ENCODE assay signal across 8 cellular contexts in the genomic region with DNA sequence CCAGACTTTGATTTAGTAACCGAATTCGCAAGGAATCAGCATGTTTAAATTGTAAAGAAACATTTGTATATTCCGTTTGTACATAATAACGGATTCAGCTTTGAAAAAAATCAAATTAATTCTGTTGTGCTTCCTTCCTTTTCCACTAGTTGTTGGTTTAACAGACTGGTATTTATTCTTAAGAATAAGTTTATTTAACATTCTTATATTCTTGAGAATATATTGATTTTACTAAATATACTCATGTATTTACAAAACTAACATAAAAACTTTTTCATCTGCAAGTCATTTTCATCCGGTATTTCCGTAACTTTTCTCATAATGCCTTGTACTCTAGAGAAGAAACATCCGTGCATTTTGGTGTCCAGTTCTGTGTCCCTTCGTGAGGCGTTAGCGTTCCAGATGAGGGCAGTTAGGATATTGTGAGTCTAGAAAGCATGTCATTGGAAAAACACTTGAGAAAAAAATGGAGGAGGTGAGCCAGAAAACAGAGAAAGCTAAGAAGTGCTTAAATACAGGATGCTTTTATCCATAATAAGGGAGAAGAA. TPM values are rescaled to one million over a fixed set of nuclear protein-coding genes. Genes with fewer than 3 reads are reported as not detected.
DNase-seq lines count a peak whose midpoint lies in the region; ATAC-seq and TF ChIP-seq lines count a peak whose summit lies in the region.

No MANE protein-coding gene starts in this region.

- TF ChIP-seq CTCF in WERI-Rb-1 (IDR thresholded peaks at IDR 0.05; ENCODE audit: low read depth, low read length) (no peak), glutamatergic neuron (IDR thresholded peaks at IDR 0.05; ENCODE audit: partially characterized antibody, unreplicated experiment) (peak; percentile 21)

- H3K27ac ChIP-seq in WERI-Rb-1 (peak overlapping the region; percentile 92), skin epidermis (peak overlapping the region in 15 of 21 experiments; percentile 10 to 96 (median 90))

- no peak for ATAC-seq in GM18519 (IDR thresholded peaks at IDR 0.05; ENCODE audit: low FRiP score, unreplicated experiment)
- ATAC-seq in GM19452 (IDR thresholded peaks at IDR 0.05; ENCODE audit: unreplicated experiment), result no peak
- no peak for ATAC-seq in GM18861 (IDR thresholded peaks at IDR 0.05; ENCODE audit: unreplicated experiment)

- H3K27me3 ChIP-seq in WERI-Rb-1 (ENCODE audit: insufficient read depth, low read depth, severe bottlenecking), result no peaks in the 10 kb centered on the region

- peaks cover 32% of the 10 kb centered on the region for H3K4me1 Mint-ChIP-seq in T-helper 1 cell treated with Interleukin-12 subunit alpha and Interleukin-12 subunit beta and Interleukin-4 antibody, amounts not matched to agents 30 μg/mL and 1 μg/mL, for 36 hours (ENCODE audit: low read depth)
- H3K4me1 Mint-ChIP-seq in glutamatergic neuron (ENCODE audit: low read depth, unreplicated experiment), result peaks cover 30% of the 10 kb centered on the region

- H3K9me3 ChIP-seq in WERI-Rb-1 (ENCODE audit: severe bottlenecking), result no peaks in the 10 kb centered on the region

- H3K4me3 Mint-ChIP-seq in T-helper 1 cell treated with Interleukin-12 subunit alpha and Interleukin-12 subunit beta and Interleukin-4 antibody, amounts not matched to agents 30 μg/mL and 1 μg/mL, for 36 hours, result peak overlapping the region; percentile 87
- H3K4me3 Mint-ChIP-seq in glutamatergic neuron (ENCODE audit: unreplicated experiment), result peak overlapping the region; percentile 95

- H3K36me3 ChIP-seq in WERI-Rb-1, result peaks cover 41% of the 10 kb centered on the region

- peak overlapping the region; percentile 87 for H3K27ac Mint-ChIP-seq in T-helper 1 cell treated with Interleukin-12 subunit alpha and Interleukin-12 subunit beta and Interleukin-4 antibody, amounts not matched to agents 30 μg/mL and 1 μg/mL, for 36 hours
- H3K27ac Mint-ChIP-seq in glutamatergic neuron (ENCODE audit: unreplicated experiment), result peak overlapping the region; percentile 94

- DNase-seq in T-helper 1 cell (no peak), WERI-Rb-1 (no peak), glutamatergic neuron (no peak)

- H3K4me3 ChIP-seq in WERI-Rb-1 (ENCODE audit: low read depth, low read length) (peak overlapping the region; percentile 82), skin epidermis (peak overlapping the region; percentile 61 to 90 (median 82))

- peaks cover 21% of the 10 kb centered on the region for H3K36me3 Mint-ChIP-seq in T-helper 1 cell treated with Interleukin-12 subunit alpha and Interleukin-12 subunit beta and Interleukin-4 antibody, amounts not matched to agents 30 μg/mL and 1 μg/mL, for 36 hours (ENCODE audit: low read depth)
- H3K36me3 Mint-ChIP-seq in glutamatergic neuron (ENCODE audit: unreplicated experiment), result no peaks in the 10 kb centered on the region

- no peaks in the 10 kb centered on the region for H3K27me3 Mint-ChIP-seq in T-helper 1 cell treated with Interleukin-12 subunit alpha and Interleukin-12 subunit beta and Interleukin-4 antibody, amounts not matched to agents 30 μg/mL and 1 μg/mL, for 36 hours (ENCODE audit: low read depth)
- peaks cover 10% of the 10 kb centered on the region for H3K27me3 Mint-ChIP-seq in glutamatergic neuron (ENCODE audit: unreplicated experiment)

- H3K9me3 Mint-ChIP-seq in T-helper 1 cell treated with Interleukin-12 subunit alpha and Interleukin-12 subunit beta and Interleukin-4 antibody, amounts not matched to agents 30 μg/mL and 1 μg/mL, for 36 hours, result no peaks in the 10 kb centered on the region
- peaks cover 13% of the 10 kb centered on the region for H3K9me3 Mint-ChIP-seq in glutamatergic neuron (ENCODE audit: unreplicated experiment)

RNA-seq across cellular contexts. Expression of gene WRNIP1, which starts 1.6 kb away (rescaled TPM):
- total RNA-seq in glutamatergic neuron (ENCODE audit: unreplicated experiment), result 46.5 TPM

RNA-seq across cellular contexts. Expression of gene MYLK4, which starts 16.1 kb away (rescaled TPM):
- 0.49 TPM for total RNA-seq in glutamatergic neuron (ENCODE audit: unreplicated experiment)
